Comparison of ENCODE assay signal across 9 cellular contexts in the genomic region with DNA sequence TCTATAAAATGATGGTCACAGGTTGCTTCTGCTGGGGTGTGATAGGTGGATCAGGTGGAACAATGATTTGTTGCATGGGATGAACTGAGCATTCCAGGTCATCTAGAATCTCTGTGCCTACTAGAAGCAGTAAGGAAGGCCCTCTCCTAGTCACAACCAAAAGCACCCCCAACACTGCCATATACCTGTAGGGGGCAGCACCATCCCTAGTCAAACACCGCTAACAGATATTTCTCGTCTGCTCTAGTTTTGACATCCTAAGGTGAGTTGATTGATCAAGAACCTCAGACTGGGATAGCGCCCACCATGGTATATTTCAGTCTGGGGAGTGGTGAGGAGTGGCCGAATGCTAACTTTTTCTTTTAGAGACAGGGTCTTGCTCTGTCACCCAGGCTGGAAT.
DNase-seq lines count a peak whose midpoint lies in the region; ATAC-seq, FAIRE-seq and TF ChIP-seq lines count a peak whose summit lies in the region.
"Had no signal": no experiment of that assay in that cellular context is flagged by ENCODE, and none has a peak within 500 bp of the region (broad histone marks: within the 10 kb centered on the region; RNA-seq: fewer than 3 reads in every experiment).

No MANE protein-coding gene starts in this region.

- H3K4me1 ChIP-seq in A549 (no peaks in the 10 kb centered on the region), astrocyte (ENCODE audit: insufficient read depth, low read length) (no peaks in the 10 kb centered on the region), neural progenitor cell (peaks cover 6% of the 10 kb centered on the region)

- H3K36me3 Mint-ChIP-seq in astrocyte (ENCODE audit: low read depth, unreplicated experiment) (peaks cover 3% of the 10 kb centered on the region), neural progenitor cell (peaks cover 2% of the 10 kb centered on the region)
- H3K36me3 Mint-ChIP-seq: brain had no signal

- H3K4me1 Mint-ChIP-seq in astrocyte (ENCODE audit: low read depth, unreplicated experiment) (peaks cover 12% of the 10 kb centered on the region), neural progenitor cell (peaks cover 59% of the 10 kb centered on the region)

- H3K4me3 Mint-ChIP-seq in astrocyte (ENCODE audit: unreplicated experiment) (no peak overlapping the region), neural progenitor cell (no peak overlapping the region)
- H3K4me3 Mint-ChIP-seq: brain had no signal

- H3K4me2 ChIP-seq in A549 (no peak overlapping the region), astrocyte (ENCODE audit: low read length) (no peak overlapping the region), neural progenitor cell (no peak overlapping the region)

- 83% methylated on average over 4 of the region's 4 CpGs for WGBS in A549 (ENCODE audit: missing lambda C conversion rate)

- H4K20me1 ChIP-seq in astrocyte (ENCODE audit: insufficient read depth, low read length) (no peaks in the 10 kb centered on the region), neural progenitor cell (ENCODE audit: low read depth) (peaks cover 16% of the 10 kb centered on the region)

- peak; percentile 47 to 65; a peak in 4 of 5 replicates for TF ChIP-seq RAD21 in A549 (conservative IDR thresholded peaks at IDR 0.05 in 1 of 2, IDR thresholded peaks at IDR 0.05 in 1 of 2)

- H3K36me3 ChIP-seq in astrocyte (ENCODE audit: insufficient read depth, low read length) (no peaks in the 10 kb centered on the region), neural progenitor cell (no peaks in the 10 kb centered on the region)

- H3K9ac ChIP-seq in astrocyte (ENCODE audit: low read length) = no peak overlapping the region
- H3K9ac ChIP-seq in neural progenitor cell = no peak overlapping the region

- FAIRE-seq in A549 (lab: Jason Lieb, UNC) (no peak), astrocyte (lab: Jason Lieb, UNC) (peak; percentile 78)

- H3K27ac Mint-ChIP-seq in astrocyte (ENCODE audit: unreplicated experiment) = no peak overlapping the region
- H3K27ac Mint-ChIP-seq in neural progenitor cell = no peak overlapping the region
- H3K27ac Mint-ChIP-seq: brain had no signal

- POLR2A ChIA-PET in A549 (lab: Yijun Ruan, JAX) = no interaction called here

- peak; percentile 5; the same call in 1 of the 3 replicates for TF ChIP-seq CTCF in A549 (IDR thresholded peaks at IDR 0.05)
- peak; percentile 27 for TF ChIP-seq CTCF in astrocyte (IDR thresholded peaks at IDR 0.05; ENCODE audit: insufficient read depth, low read depth, low read length)
- peak; percentile 54 for TF ChIP-seq CTCF in neural progenitor cell (IDR thresholded peaks at IDR 0.05)

- peaks cover 6% of the 10 kb centered on the region for H3K79me2 ChIP-seq in astrocyte (ENCODE audit: insufficient read depth, low read length)
- H3K79me2 ChIP-seq in neural progenitor cell (ENCODE audit: low read depth) = no peaks in the 10 kb centered on the region

- no peaks in the 10 kb centered on the region for H3K27me3 ChIP-seq in astrocyte (ENCODE audit: insufficient read depth, low read length)
- H3K27me3 ChIP-seq in neural progenitor cell = peaks cover 27% of the 10 kb centered on the region

- H3K9me3 Mint-ChIP-seq in astrocyte (ENCODE audit: unreplicated experiment) = no peaks in the 10 kb centered on the region
- H3K9me3 Mint-ChIP-seq in neural progenitor cell = no peaks in the 10 kb centered on the region

- DNase-seq in A549 (ENCODE audit: low read depth in 1 of 2, low spot score in 1 of 2) (peak in 1 of 2 experiments; percentile 46), NCI-H226 (peak; percentile 1), astrocyte (ENCODE audit: low read depth) (no peak), neural progenitor cell (ENCODE audit: low spot score) (peak; percentile 23), NCI-H187 treated with DMSO at 0.1 percent for 48 hours (lab: John Stamatoyannopoulos, UW) (no peak), middle frontal gyrus (ENCODE audit: extremely low spot score, low spot score) (no peak)

- no peaks in the 10 kb centered on the region for H3F3A ChIP-seq in neural progenitor cell (ENCODE audit: low read depth)

- ATAC-seq in A549 = peak; percentile 39 to 78; a peak in 3 of 6 replicates
- ATAC-seq in GM18511 (IDR thresholded peaks at IDR 0.05; ENCODE audit: unreplicated experiment) = peak; percentile 58
- ATAC-seq in GM21825 (IDR thresholded peaks at IDR 0.05; ENCODE audit: unreplicated experiment) = no peak

- H3K27me3 Mint-ChIP-seq in astrocyte (ENCODE audit: low read depth, unreplicated experiment) = no peaks in the 10 kb centered on the region
- peaks cover 2% of the 10 kb centered on the region for H3K27me3 Mint-ChIP-seq in neural progenitor cell (ENCODE audit: insufficient read depth, low read depth)

- no peak for TF ChIP-seq POLR2A in A549 (IDR thresholded peaks at IDR 0.05; ENCODE audit: low read length)

- CTCF ChIA-PET in A549 (lab: Yijun Ruan, JAX) = interaction anchor here (0.9 to 2.4 kb wide), 5 partner anchors 10 to 60 kb away, joined by 3 to 13 read pairs (median 4); no protein-coding TSS in a partner anchor

- H3K9me3 ChIP-seq in A549 (no peaks in the 10 kb centered on the region), astrocyte (ENCODE audit: insufficient read depth, low read depth, low read length) (no peaks in the 10 kb centered on the region), neural progenitor cell (ENCODE audit: low read depth) (no peaks in the 10 kb centered on the region)

- H3K4me3 ChIP-seq in A549 = no peak overlapping the region
- H3K4me3 ChIP-seq in astrocyte (ENCODE audit: insufficient read depth, low read depth, low read length) = no peak overlapping the region
- H3K4me3 ChIP-seq in neural progenitor cell = no peak overlapping the region

- H3K27ac ChIP-seq in A549 (no peak overlapping the region), astrocyte (ENCODE audit: low read depth, low read length) (no peak overlapping the region), neural progenitor cell (no peak overlapping the region)

- TF ChIP-seq EP300 in A549 (IDR thresholded peaks at IDR 0.05) = no peak

- H2AFZ ChIP-seq in astrocyte (ENCODE audit: low read depth, low read length) = no peak overlapping the region
- H2AFZ ChIP-seq in neural progenitor cell (replicated peaks) = no peak overlapping the region

TF ChIP-seq in A549, 52 proteins besides CTCF, POLR2A, EP300 and RAD21:
- peak; percentile 42; the same call in 2 of the 3 replicates for TF ChIP-seq SMC3 (IDR thresholded peaks at IDR 0.05)
- TF ChIP-seq, protein P1, sequence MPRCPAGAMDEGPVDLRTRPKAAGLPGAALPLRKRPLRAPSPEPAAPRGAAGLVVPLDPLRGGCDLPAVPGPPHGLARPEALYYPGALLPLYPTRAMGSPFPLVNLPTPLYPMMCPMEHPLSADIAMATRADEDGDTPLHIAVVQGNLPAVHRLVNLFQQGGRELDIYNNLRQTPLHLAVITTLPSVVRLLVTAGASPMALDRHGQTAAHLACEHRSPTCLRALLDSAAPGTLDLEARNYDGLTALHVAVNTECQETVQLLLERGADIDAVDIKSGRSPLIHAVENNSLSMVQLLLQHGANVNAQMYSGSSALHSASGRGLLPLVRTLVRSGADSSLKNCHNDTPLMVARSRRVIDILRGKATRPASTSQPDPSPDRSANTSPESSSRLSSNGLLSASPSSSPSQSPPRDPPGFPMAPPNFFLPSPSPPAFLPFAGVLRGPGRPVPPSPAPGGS (IDR thresholded peaks at IDR 0.05) = no peak

Comparison
In these comparisons a context has a peak if more than half of its experiments do, and no peak if none do; other contexts are left out.
1. DNase-seq: peak in NCI-H226 (single experiment) and neural progenitor cell (single experiment); none in astrocyte (single experiment), NCI-H187 treated with DMSO at 0.1 percent for 48 hours (single experiment) and middle frontal gyrus (single experiment).
2. Peak in every context shown above with its lines, with median percentiles within 50 percentile points of each other: CTCF ChIP-seq.